In genomic region chr20:33626190-33626589, GRCh38 we compare ENCODE assay signal across 1 cellular context.
TF ChIP-seq lines count a peak whose summit lies in the region.

No MANE protein-coding gene starts in this region.

TF ChIP-seq in K562, 482 proteins besides CTCF, POLR2A, EP300 and RAD21:
- TF ChIP-seq ZNF780A (CRISPR knock-in tag; IDR thresholded peaks at IDR 0.05) (no peak), RBM25 (IDR thresholded peaks at IDR 0.05; ENCODE audit: low read depth, low read length, severe bottlenecking) (peak; percentile 80), TBP (optimal IDR thresholded peaks at IDR 0.05; ENCODE audit: low read depth, low read length) (no peak), BCOR (IDR thresholded peaks at IDR 0.05) (peak; percentile 47; the same call in 1 of the 2 replicates), KDM1A (IDR thresholded peaks at IDR 0.05) (peak; percentile 11 to 22; a peak in 1 of 4 replicates), ZFP36 (IDR thresholded peaks at IDR 0.05; ENCODE audit: low read depth, low read length, partially characterized antibody) (peak; percentile 69), RUNX1 (IDR thresholded peaks at IDR 0.05; ENCODE audit: low read depth) (no peak)
TF ChIP-seq in K562: peak in this region for 4.
